ENCODE assay signal across 9 cellular contexts in genomic region chr15:78909791-78910228, GRCh38. TPM values are rescaled to one million over a fixed set of nuclear protein-coding genes. Genes with fewer than 3 reads are reported as not detected.
DNase-seq lines count a peak whose midpoint lies in the region; ATAC-seq, FAIRE-seq and TF ChIP-seq lines count a peak whose summit lies in the region.
"Had no signal": no experiment of that assay in that cellular context is flagged by ENCODE, and none has a peak within 500 bp of the region (broad histone marks: within the 10 kb centered on the region; RNA-seq: fewer than 3 reads in every experiment).

No MANE protein-coding gene starts in this region.

- CTCF ChIA-PET in AG04450 (lab: Charles Lee): interaction anchor here (0.6 to 4.7 kb wide), 9 partner anchors 16 to 274 kb away, joined by 3 to 33 read pairs (median 3); no protein-coding TSS in a partner anchor
- CTCF ChIA-PET in PC-3 (lab: Charles Lee): no interaction called here

- DNase-seq in AG04450 (ENCODE audit: low read depth, low spot score) (no peak), PC-3 (peak; percentile 73), cerebellum (ENCODE audit: low spot score) (peak; percentile 71), medulla oblongata (ENCODE audit: extremely low spot score) (peak; percentile 54), urothelium cell line (ENCODE audit: low spot score) (peak; percentile 59)

- intact Hi-C loops in PC-3 (cut with micrococcal nuclease): loop anchor here (1.0 to 10.0 kb wide), 2 partner anchors 69 to 275 kb away; no protein-coding TSS in a partner anchor

- no peak overlapping the region for H3K9ac ChIP-seq in PC-3 (ENCODE audit: low read length)

- BruUV-seq in PC-3 (replicated peaks; lab: Mats Ljungman, UMichigan): no TSS peak

- no peak for FAIRE-seq in urothelium cell line (lab: Jason Lieb, UNC)

- TF ChIP-seq CTCF in AG04450 (IDR thresholded peaks at IDR 0.05; ENCODE audit: low read depth, low read length) (peak; percentile 74), GM12873 (IDR thresholded peaks at IDR 0.05; ENCODE audit: insufficient read depth, low read depth, low read length, missing control alignments) (peak; percentile 81), PC-3 (conservative IDR thresholded peaks at IDR 0.05; ENCODE audit: low read depth, low read length) (peak; percentile 87)

- peak overlapping the region; percentile 42 for H3K27ac ChIP-seq in AG04450 (ENCODE audit: low read depth, low read length)
- no peak overlapping the region for H3K27ac ChIP-seq in PC-3 (ENCODE audit: low read length)
- H3K27ac ChIP-seq: epithelial cell of prostate had no signal

- peak; percentile 69 for ATAC-seq in PC-3
- ATAC-seq in GM18873 (IDR thresholded peaks at IDR 0.05; ENCODE audit: low FRiP score, unreplicated experiment): no peak
- ATAC-seq in GM18870 (IDR thresholded peaks at IDR 0.05; ENCODE audit: unreplicated experiment): no peak

- POLR2A ChIA-PET in AG04450 (lab: Yijun Ruan, JAX) (no interaction called here), PC-3 (lab: Charles Lee; ENCODE audit: unreplicated experiment) (no interaction called here)

- H3K79me2 ChIP-seq in PC-3 (ENCODE audit: low read length): no peaks in the 10 kb centered on the region

- peaks cover 16% of the 10 kb centered on the region for H3K4me1 ChIP-seq in PC-3 (ENCODE audit: insufficient read depth, low read length)

- H3K4me3 ChIP-seq in AG04450 (ENCODE audit: low read depth, low read length) (no peak overlapping the region), PC-3 (ENCODE audit: low read length) (no peak overlapping the region)

- H2AFZ ChIP-seq in PC-3 (ENCODE audit: low read length): no peak overlapping the region

- no peaks in the 10 kb centered on the region for H3K9me2 ChIP-seq in PC-3 (replicated peaks; ENCODE audit: low read length)

- H3K9me3 ChIP-seq in AG04450 (ENCODE audit: control insufficient read depth, insufficient read depth, low read length) (no peaks in the 10 kb centered on the region), PC-3 (ENCODE audit: low read length) (no peaks in the 10 kb centered on the region)

- H3K4me2 ChIP-seq in PC-3 (ENCODE audit: low read length): no peak overlapping the region

- peaks cover 11% of the 10 kb centered on the region for H3K36me3 ChIP-seq in PC-3 (ENCODE audit: low read depth, low read length)

- no peaks in the 10 kb centered on the region for H4K20me1 ChIP-seq in PC-3 (ENCODE audit: low read length)

- H3K27me3 ChIP-seq in AG04450 (ENCODE audit: control insufficient read depth, insufficient read depth, low read length): no peaks in the 10 kb centered on the region
- no peaks in the 10 kb centered on the region for H3K27me3 ChIP-seq in PC-3 (ENCODE audit: low read length)

- H3F3A ChIP-seq in PC-3 (ENCODE audit: low read length, unreplicated experiment): no peaks in the 10 kb centered on the region

RNA-seq across cellular contexts. Expression of gene CTSH, which starts 35.0 kb away (rescaled TPM):
- 4.8 and 5.6 TPM in 2 replicates for polyA plus RNA-seq in AG04450 (2011; rRNA removed)
- 2.0 and 2.9 TPM in 2 replicates for polyA minus RNA-seq in AG04450 (2011; rRNA and poly(A)+ RNA removed)
- total RNA-seq in PC-3 (2014; rRNA removed) (136 and 146 TPM in 2 replicates), cerebellum (8.6 TPM)

RNA-seq across cellular contexts. Expression of gene MORF4L1, which starts 37.1 kb away (rescaled TPM):
- polyA plus RNA-seq in AG04450 (2011; rRNA removed): 355 and 426 TPM in 2 replicates
- 79.9 and 120 TPM in 2 replicates for polyA minus RNA-seq in AG04450 (2011; rRNA and poly(A)+ RNA removed)
- 210 and 216 TPM in 2 replicates for total RNA-seq in PC-3 (2014; rRNA removed)
- total RNA-seq in cerebellum: 339 TPM

Comparison
In these comparisons a context has a peak if more than half of its experiments do, and no peak if none do; other contexts are left out.
1. RNA of gene CTSH, which starts 35.0 kb away (total RNA-seq): 136 to 146 TPM in PC-3; 8.6 TPM in cerebellum (single experiment); every median in the first group is over 10 times any median in the second.
2. Peak in every context shown above with its lines, with median percentiles within 50 percentile points of each other: CTCF ChIP-seq.